ENCODE assay signal across 8 cellular contexts in genomic region chr5:141512390-141513020, GRCh38. TPM values are rescaled to one million over a fixed set of nuclear protein-coding genes. Genes with fewer than 3 reads are reported as not detected.
DNase-seq lines count a peak whose midpoint lies in the region; ATAC-seq and TF ChIP-seq lines count a peak whose summit lies in the region.

No MANE protein-coding gene starts in this region.

- no peaks in the 10 kb centered on the region for H3K9me3 ChIP-seq in HUES64 (ENCODE audit: insufficient read depth, low read depth, low read length)
- H3K9me3 ChIP-seq in T-helper 17 cell (ENCODE audit: control insufficient read depth, low read length, poor library complexity, severe bottlenecking), result no peaks in the 10 kb centered on the region
- no peaks in the 10 kb centered on the region for H3K9me3 ChIP-seq in ascending aorta

- no peaks in the 10 kb centered on the region for H3K27me3 Mint-ChIP-seq in T-helper 17 cell

- H3K36me3 ChIP-seq in HUES64 (ENCODE audit: insufficient read depth, low read length) (peaks cover 30% of the 10 kb centered on the region), ascending aorta (peaks cover 0 to 14% of the 10 kb centered on the region in 2 donors)

- H3K4me1 ChIP-seq in HUES64 (ENCODE audit: insufficient read depth, low read length), result peaks cover 35% of the 10 kb centered on the region
- peaks cover 36 to 51% of the 10 kb centered on the region in 2 donors for H3K4me1 ChIP-seq in ascending aorta

- H3K27ac Mint-ChIP-seq in T-helper 17 cell, result peak overlapping the region; percentile 96

- H3K9ac ChIP-seq in HUES64 (ENCODE audit: low read depth, low read length), result peak overlapping the region; percentile 72; the same call in 1 of the 2 replicates

- ATAC-seq in T-helper 17 cell (peak; percentile 68), HG03196 (IDR thresholded peaks at IDR 0.05; ENCODE audit: unreplicated experiment) (no peak), HG02852 (IDR thresholded peaks at IDR 0.05; ENCODE audit: unreplicated experiment) (no peak)

- H3K27ac ChIP-seq in HUES64 (ENCODE audit: low read depth, low read length), result peak overlapping the region; percentile 89; the same call in 1 of the 2 replicates
- peak overlapping the region; percentile 98 to 99 for H3K27ac ChIP-seq in ascending aorta

- H3K4me1 Mint-ChIP-seq in T-helper 17 cell, result peaks cover 26% of the 10 kb centered on the region

- no peaks in the 10 kb centered on the region for H3K27me3 ChIP-seq in HUES64 (ENCODE audit: insufficient read depth, low read length)
- H3K27me3 ChIP-seq in ascending aorta, result no peaks in the 10 kb centered on the region

- 28% methylated on average over 31 of the region's 32 CpGs for WGBS in HUES64

- H3K4me3 ChIP-seq in HUES64 (ENCODE audit: low read length) (peak overlapping the region; percentile 67), ascending aorta (peak overlapping the region; percentile 52 to 78), skeletal muscle cell (ENCODE audit: low read depth, low read length) (peak overlapping the region; percentile 46)

- peaks cover 2% of the 10 kb centered on the region for H3K36me3 Mint-ChIP-seq in T-helper 17 cell (ENCODE audit: low read depth)

- intact Hi-C loops in ascending aorta (cut with DNase I), result loop anchor here (1.0 to 5.0 kb wide), 2 partner anchors 12 to 1640 kb away; no protein-coding TSS in a partner anchor

- peak; percentile 83 to 87 (median 86) for TF ChIP-seq CTCF in ascending aorta (IDR thresholded peaks at IDR 0.05)

- H3K4me3 Mint-ChIP-seq in T-helper 17 cell, result peak overlapping the region; percentile 97

- DNase-seq in Daoy (ENCODE audit: low read depth), result peak; percentile 85
- peak; percentile 70 to 87 (median 78) for DNase-seq in T-helper 17 cell
- DNase-seq in ascending aorta (ENCODE audit: low spot score in 2 of 2), result peak in 1 of 2 donors; percentile 93
- DNase-seq in iPS DF 19.7 (ENCODE audit: low read depth, low spot score), result peak; percentile 83
- DNase-seq in skeletal muscle cell (ENCODE audit: low read depth), result no peak

RNA-seq across cellular contexts. Expression of gene PCDHGC5, which starts 23.6 kb away (rescaled TPM):
- 0.06 and 0.09 TPM in 2 replicates for total RNA-seq in Daoy (2014; rRNA removed; shearing (Covaris generic))
- polyA plus RNA-seq in HUES64 (2013, experiment 1 of 2), result 1.1 TPM
- 1.1 TPM for polyA plus RNA-seq in HUES64 (2013, experiment 2 of 2)
- total RNA-seq in T-helper 17 cell (not detected), ascending aorta (0.11 TPM)

RNA-seq across cellular contexts. Expression of gene PCDHGC4, which starts 27.7 kb away (rescaled TPM):
- 0.18 and 0.23 TPM in 2 replicates for total RNA-seq in Daoy (2014; rRNA removed; shearing (Covaris generic))
- polyA plus RNA-seq in HUES64 (2013, experiment 1 of 2), result 16.4 TPM
- 20.7 TPM for polyA plus RNA-seq in HUES64 (2013, experiment 2 of 2)
- total RNA-seq in T-helper 17 cell (not detected), ascending aorta (59.3 TPM)

RNA-seq across cellular contexts. Expression of gene PCDHGC3, which starts 36.7 kb away (rescaled TPM):
- total RNA-seq in Daoy (2014; rRNA removed; shearing (Covaris generic)), result 37.0 and 41.5 TPM in 2 replicates
- polyA plus RNA-seq in HUES64 (2013, experiment 1 of 2), result 34.6 TPM
- 46.7 TPM for polyA plus RNA-seq in HUES64 (2013, experiment 2 of 2)
- total RNA-seq in T-helper 17 cell (not detected), ascending aorta (51.4 TPM)

Comparison
In these comparisons a context has a peak if more than half of its experiments do, and no peak if none do; other contexts are left out.
1. RNA of gene PCDHGC4, which starts 27.7 kb away (total RNA-seq): 59.3 TPM in ascending aorta (single experiment); 0.18 to 0.23 TPM in Daoy and not detected in T-helper 17 cell; every median in the first group is over 10 times any median in the second.
2. RNA of gene PCDHGC3, which starts 36.7 kb away (total RNA-seq): 51.4 TPM in ascending aorta (single experiment) and 37.0 to 41.5 TPM in Daoy; not detected in T-helper 17 cell; every median in the first group is over 10 times any median in the second.
3. Peak in every context shown above with its lines, with median percentiles within 50 percentile points of each other: H3K4me3 ChIP-seq.